6 cellular contexts compared by ENCODE assay signal in genomic region chr19:17337675-17338439, GRCh38. TPM values are rescaled to one million over a fixed set of nuclear protein-coding genes. Genes with fewer than 3 reads are reported as not detected.
DNase-seq lines count a peak whose midpoint lies in the region; ATAC-seq, FAIRE-seq and TF ChIP-seq lines count a peak whose summit lies in the region.

No MANE protein-coding gene starts in this region.

- ATAC-seq in HG02981 (IDR thresholded peaks at IDR 0.05; ENCODE audit: unreplicated experiment): no peak

- peaks cover 23% of the 10 kb centered on the region for H3K4me1 ChIP-seq in osteoblast (ENCODE audit: insufficient read depth, low read length)

- peak overlapping the region; percentile 95 for H3K4me2 ChIP-seq in osteoblast (ENCODE audit: insufficient read depth, low read length)

- H3K27me3 ChIP-seq in bronchial epithelial cell (ENCODE audit: control insufficient read depth, insufficient read depth, low read length) (no peaks in the 10 kb centered on the region), osteoblast (ENCODE audit: insufficient read depth, low read length) (no peaks in the 10 kb centered on the region)

- peak overlapping the region; percentile 40 for H3K27ac ChIP-seq in osteoblast (ENCODE audit: low read depth, low read length)

- DNase-seq in CD1c-positive myeloid dendritic cell (ENCODE audit: extremely low spot score) (peak; percentile 22), LHCN-M2 (ENCODE audit: low read depth) (peak; percentile 8), bronchial epithelial cell (ENCODE audit: low read depth) (peak; percentile 4), osteoblast (ENCODE audit: insufficient read length, low spot score, missing footprints) (peak; percentile 93), dermis blood vessel endothelial cell (no peak)

- no peaks in the 10 kb centered on the region for H3K9me3 ChIP-seq in osteoblast (ENCODE audit: low read depth, low read length)

- H3K36me3 ChIP-seq in bronchial epithelial cell (ENCODE audit: control insufficient read depth, insufficient read depth, low read length) (peaks cover 8% of the 10 kb centered on the region), osteoblast (ENCODE audit: insufficient read depth, low read length) (no peaks in the 10 kb centered on the region)

- no peaks in the 10 kb centered on the region for H4K20me1 ChIP-seq in osteoblast (ENCODE audit: insufficient read depth, low read length)

- no peak for TF ChIP-seq CTCF in bronchial epithelial cell (IDR thresholded peaks at IDR 0.05; ENCODE audit: insufficient read depth, low read length, severe bottlenecking)
- TF ChIP-seq CTCF in osteoblast (IDR thresholded peaks at IDR 0.05; ENCODE audit: extremely low read depth, low read depth, low read length): no peak

- H3K79me2 ChIP-seq in osteoblast (ENCODE audit: insufficient read depth, low read length): no peaks in the 10 kb centered on the region

- H2AFZ ChIP-seq in osteoblast (ENCODE audit: low read length): peak overlapping the region; percentile 91

- peak overlapping the region; percentile 56 for H3K4me3 ChIP-seq in bronchial epithelial cell (ENCODE audit: low read depth, low read length)
- H3K4me3 ChIP-seq in osteoblast (ENCODE audit: insufficient read depth, low read length): peak overlapping the region; percentile 84

- no peak for FAIRE-seq in bronchial epithelial cell (lab: Jason Lieb, UNC)

RNA-seq across cellular contexts. Expression of gene GTPBP3, which starts 0.5 kb away (rescaled TPM):
- total RNA-seq in LHCN-M2 (2014; rRNA removed): 17.9 and 21.2 TPM in 2 replicates
- polyA plus RNA-seq in LHCN-M2 (2012): 5.8 TPM
- 16.5 and 48.4 TPM in 2 replicates for total RNA-seq in bronchial epithelial cell
- total RNA-seq in osteoblast: 10.9 and 14.7 TPM in 2 replicates
- total RNA-seq in dermis blood vessel endothelial cell: 12.3 and 14.1 TPM in 2 replicates

RNA-seq across cellular contexts. Expression of gene ANO8, which starts 3.2 kb away (rescaled TPM):
- total RNA-seq in LHCN-M2 (2014; rRNA removed) (2.4 and 3.3 TPM in 2 replicates), bronchial epithelial cell (2.6 and 4.0 TPM in 2 replicates), osteoblast (5.1 and 7.4 TPM in 2 replicates), dermis blood vessel endothelial cell (5.0 and 6.8 TPM in 2 replicates)
- 2.4 TPM for polyA plus RNA-seq in LHCN-M2 (2012)

RNA-seq across cellular contexts. Expression of gene DDA1, which starts 28.5 kb away (rescaled TPM):
- total RNA-seq in LHCN-M2 (2014; rRNA removed) (55.9 and 76.2 TPM in 2 replicates), bronchial epithelial cell (9.0 and 21.1 TPM in 2 replicates), osteoblast (8.5 and 11.6 TPM in 2 replicates), dermis blood vessel endothelial cell (20.9 and 39.3 TPM in 2 replicates)
- polyA plus RNA-seq in LHCN-M2 (2012): 102 TPM

RNA-seq across cellular contexts. Expression of gene MRPL34, which starts 32.2 kb away (rescaled TPM):
- 48.2 and 68.1 TPM in 2 replicates for total RNA-seq in LHCN-M2 (2014; rRNA removed)
- 59.0 TPM for polyA plus RNA-seq in LHCN-M2 (2012)
- 23.7 and 24.3 TPM in 2 replicates for total RNA-seq in bronchial epithelial cell
- total RNA-seq in osteoblast: 21.8 and 40.5 TPM in 2 replicates
- total RNA-seq in dermis blood vessel endothelial cell: 40.1 and 52.4 TPM in 2 replicates

RNA-seq across cellular contexts. Expression of gene ABHD8, which starts 34.6 kb away (rescaled TPM):
- 25.9 and 26.5 TPM in 2 replicates for total RNA-seq in LHCN-M2 (2014; rRNA removed)
- 9.9 TPM for polyA plus RNA-seq in LHCN-M2 (2012)
- total RNA-seq in bronchial epithelial cell: 6.1 and 9.9 TPM in 2 replicates
- total RNA-seq in osteoblast: 12.7 and 14.8 TPM in 2 replicates
- 9.5 and 11.7 TPM in 2 replicates for total RNA-seq in dermis blood vessel endothelial cell
